Comparison of ENCODE assay signal across 8 cellular contexts in genomic region chr10:37754538-37755323, GRCh38.
DNase-seq lines count a peak whose midpoint lies in the region; ATAC-seq and TF ChIP-seq lines count a peak whose summit lies in the region.

No MANE protein-coding gene starts in this region.

- no peak overlapping the region for H3K27ac Mint-ChIP-seq in progenitor cell of endocrine pancreas

- in situ Hi-C loops in KBM-7 (cut with MboI; ENCODE audit: low pct_unique_long_range_greater_than_20kb, low sequenced_read_pairs) (no loop called here), T47D (cut with HindIII; ENCODE audit: low pct_unique_long_range_greater_than_20kb, low sequenced_read_pairs) (no loop called here)

- TF ChIP-seq CTCF in progenitor cell of endocrine pancreas (IDR thresholded peaks at IDR 0.05; ENCODE audit: unreplicated experiment), result peak; percentile 9

- ATAC-seq in GM21825 (IDR thresholded peaks at IDR 0.05; ENCODE audit: unreplicated experiment), result no peak

- H3K4me1 Mint-ChIP-seq in progenitor cell of endocrine pancreas (ENCODE audit: low read depth), result no peaks in the 10 kb centered on the region

- H3K4me3 Mint-ChIP-seq in progenitor cell of endocrine pancreas (ENCODE audit: low read depth), result no peak overlapping the region

- no peaks in the 10 kb centered on the region for H3K36me3 Mint-ChIP-seq in progenitor cell of endocrine pancreas (ENCODE audit: insufficient read depth)

- H3K9me3 Mint-ChIP-seq in progenitor cell of endocrine pancreas (ENCODE audit: low read depth), result peaks cover 34% of the 10 kb centered on the region

- no peaks in the 10 kb centered on the region for H3K27me3 Mint-ChIP-seq in progenitor cell of endocrine pancreas

- DNase-seq in NOMO-1 treated with DMSO at 0.1 percent for 48 hours (lab: John Stamatoyannopoulos, UW; ENCODE audit: unreplicated experiment), result peak; percentile 35
- DNase-seq in NOMO-1 treated with dmso at 0.1 percent for 144 hours (lab: John Stamatoyannopoulos, UW; ENCODE audit: unreplicated experiment), result no peak
- DNase-seq in KBM-7, result peak; percentile 56
- peak; percentile 73 to 83 for DNase-seq in T47D (ENCODE audit: low read depth in 1 of 2, low spot score in 1 of 2)
- no peak for DNase-seq in progenitor cell of endocrine pancreas (ENCODE audit: low spot score, unreplicated experiment)
- no peak for DNase-seq in HCEC 1CT
- DNase-seq in stimulated activated CD4-positive, alpha-beta T cell treated with anti-CD3 and anti-CD28 coated beads, Interleukin-12 subunit alpha, Interleukin-12 subunit beta, amount 100 ng/mL, for 4 hours, result no peak

Comparison
In these comparisons a context has a peak if more than half of its experiments do, and no peak if none do; other contexts are left out.
1. DNase-seq: peak in NOMO-1 treated with DMSO at 0.1 percent for 48 hours (single experiment), KBM-7 (single experiment) and T47D (2 of 2); none in NOMO-1 treated with dmso at 0.1 percent for 144 hours (single experiment), progenitor cell of endocrine pancreas (single experiment), HCEC 1CT (single experiment) and stimulated activated CD4-positive, alpha-beta T cell treated with anti-CD3 and anti-CD28 coated beads, Interleukin-12 subunit alpha, Interleukin-12 subunit beta, amount 100 ng/mL, for 4 hours (single experiment).